Comparison of ENCODE assay signal across 9 cellular contexts in the genomic region with DNA sequence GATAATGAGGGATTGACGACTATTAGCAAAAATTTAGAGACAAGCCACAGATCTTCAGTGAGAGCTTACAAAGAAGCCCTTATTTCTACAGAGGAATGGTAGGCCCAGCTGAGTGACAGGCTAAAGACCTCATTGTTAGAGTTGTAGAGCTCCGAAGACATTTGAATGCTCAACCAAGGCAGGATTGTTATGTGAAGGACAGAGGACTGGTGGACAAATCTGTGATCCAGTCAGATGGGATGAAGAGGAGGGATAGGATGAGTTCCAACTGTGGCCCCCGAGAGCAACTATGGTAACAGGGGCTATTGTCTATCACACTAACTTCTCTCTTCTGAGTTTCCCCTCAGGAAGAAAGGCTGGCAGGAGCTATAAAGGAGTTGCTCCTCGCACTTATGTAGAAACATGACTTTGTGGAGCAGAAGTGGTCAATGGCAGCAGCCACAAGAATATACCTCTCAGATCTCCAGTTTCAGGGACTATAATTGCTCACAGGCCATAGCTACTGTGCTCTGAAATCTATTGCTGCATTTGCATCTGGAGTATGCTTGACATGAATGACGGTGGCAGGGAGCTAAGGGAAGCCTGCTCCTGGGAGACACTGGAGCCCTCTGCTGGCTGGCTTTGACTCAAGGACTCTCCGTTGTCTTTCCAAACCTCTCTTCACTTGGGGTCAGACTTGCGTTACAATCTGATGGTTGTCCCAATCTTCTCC. TPM values are rescaled to one million over a fixed set of nuclear protein-coding genes. Genes with fewer than 3 reads are reported as not detected.
DNase-seq lines count a peak whose midpoint lies in the region; FAIRE-seq and TF ChIP-seq lines count a peak whose summit lies in the region.
"Had no signal": no experiment of that assay in that cellular context is flagged by ENCODE, and none has a peak within 500 bp of the region (broad histone marks: within the 10 kb centered on the region; RNA-seq: fewer than 3 reads in every experiment).

No MANE protein-coding gene starts in this region.

- no peak overlapping the region for H3K4me3 ChIP-seq in AG10803 (ENCODE audit: low read length)
- no peak overlapping the region for H3K4me3 ChIP-seq in vagina

- in situ Hi-C loops in GM13977 (cut with MboI; ENCODE audit: low pct_unique_long_range_greater_than_20kb, low sequenced_read_pairs, unreplicated experiment): no loop called here

- H3K36me3 ChIP-seq in vagina: no peaks in the 10 kb centered on the region

- no peaks in the 10 kb centered on the region for H3K27me3 ChIP-seq in vagina

- no peaks in the 10 kb centered on the region for H3K9me3 ChIP-seq in vagina

- no peak for FAIRE-seq in GM12891 (lab: Jason Lieb, UNC)
- FAIRE-seq: islet of Langerhans had no signal

- TF ChIP-seq CTCF in AG10803 (conservative IDR thresholded peaks at IDR 0.05; ENCODE audit: low read length) (peak; percentile 90), GM13977 (IDR thresholded peaks at IDR 0.05; ENCODE audit: extremely low read depth, insufficient read depth, missing control alignments) (peak; percentile 38), vagina (IDR thresholded peaks at IDR 0.05) (no peak)

- DNase-seq in AG10803 (ENCODE audit: low read depth): peak; percentile 77
- DNase-seq in GM13977 (ENCODE audit: low spot score): no peak
- peak; percentile 7 for DNase-seq in NCI-H2196 treated with DMSO at 0.1 percent for 48 hours (lab: John Stamatoyannopoulos, UW; ENCODE audit: unreplicated experiment)
- peak in 50 of 56 donors; percentile 1 to 77 (median 40) for DNase-seq in amygdala (lab: John Stamatoyannopoulos, UW)
- DNase-seq in hippocampal formation (lab: John Stamatoyannopoulos, UW): peak; percentile 55 to 82
- DNase-seq in stimulated activated CD4-positive, alpha-beta T cell treated with anti-CD3 and anti-CD28 coated beads, Interleukin-2, amount 100 ng/mL, for 48 hours: peak; percentile 8 to 9
- no peak for DNase-seq in vagina (ENCODE audit: extremely low spot score in 2 of 2)
- no peak for DNase-seq in GM12891 (ENCODE audit: insufficient read length, low spot score)

- no peaks in the 10 kb centered on the region for H3K4me1 ChIP-seq in vagina

- TF ChIP-seq POLR2A in vagina (IDR thresholded peaks at IDR 0.05) (no peak), GM12891 (IDR thresholded peaks at IDR 0.05; ENCODE audit: low read depth, low read length) (no peak)

- intact Hi-C loops in vagina (cut with DNase I): loop anchor here (10.0 kb wide), 1 partner anchor 253 kb away; no protein-coding TSS in a partner anchor

- no peak overlapping the region for H3K27ac ChIP-seq in vagina

TF ChIP-seq in GM12891, 5 proteins besides CTCF, POLR2A, EP300 and RAD21:
- TF ChIP-seq TAF1 (IDR thresholded peaks at IDR 0.05; ENCODE audit: low read depth, low read length): no peak
- TF ChIP-seq POU2F2 (IDR thresholded peaks at IDR 0.05; ENCODE audit: low read depth, low read length): no peak
- TF ChIP-seq SPI1 (IDR thresholded peaks at IDR 0.05; ENCODE audit: low read depth, low read length): no peak
- no peak for TF ChIP-seq PAX5 (IDR thresholded peaks at IDR 0.05; ENCODE audit: insufficient read depth, low read length, severe bottlenecking)
- TF ChIP-seq POLR2AphosphoS5 (IDR thresholded peaks at IDR 0.05; ENCODE audit: low read depth, low read length): no peak

RNA-seq across cellular contexts. Expression of a gene that starts 50.3 kb away (rescaled TPM):
- total RNA-seq in vagina: 0.98 TPM
- 0.31 TPM for polyA plus RNA-seq in GM12891 (2012; ENCODE audit: low read depth, missing spikeins)

Comparison
In these comparisons a context has a peak if more than half of its experiments do, and no peak if none do; other contexts are left out.
1. DNase-seq: peak in AG10803 (single experiment), NCI-H2196 treated with DMSO at 0.1 percent for 48 hours (single experiment), amygdala (50 of 56), hippocampal formation (2 of 2) and stimulated activated CD4-positive, alpha-beta T cell treated with anti-CD3 and anti-CD28 coated beads, Interleukin-2, amount 100 ng/mL, for 48 hours (2 of 2); none in GM13977 (single experiment), vagina (0 of 2) and GM12891 (single experiment).
2. CTCF ChIP-seq: peak in AG10803 (single experiment) and GM13977 (single experiment); none in vagina (0 of 3).